18 cellular contexts compared by ENCODE assay signal in genomic region chr1:189623336-189623735, GRCh38.
A peak's percentile ranks its signal among the peaks of the same experiment; 100 is the strongest.
DNase-seq lines count a peak whose midpoint lies in the region; ATAC-seq, FAIRE-seq and TF ChIP-seq lines count a peak whose summit lies in the region.
"Had no signal": no experiment of that assay in that cellular context is flagged by ENCODE, and none has a peak within 500 bp of the region (broad histone marks: within the 10 kb centered on the region; RNA-seq: fewer than 3 reads in every experiment).

No MANE protein-coding gene starts in this region.

- no peaks in the 10 kb centered on the region for H3K36me3 ChIP-seq in bronchial epithelial cell (ENCODE audit: control insufficient read depth, insufficient read depth, low read length)
- H3K36me3 ChIP-seq: BLaER1, HAP-1 had no signal

- no peak for TF ChIP-seq CTCF in D721Med (IDR thresholded peaks at IDR 0.05; ENCODE audit: insufficient read depth, missing control alignments)
- no peak for TF ChIP-seq CTCF in bronchial epithelial cell (IDR thresholded peaks at IDR 0.05; ENCODE audit: insufficient read depth, low read length, severe bottlenecking)

- peak; percentile 8 for DNase-seq in NCI-H1105 treated with DMSO at 0.1 percent for 48 hours (lab: John Stamatoyannopoulos, UW)
- DNase-seq in NCI-H1105 (lab: John Stamatoyannopoulos, UW), result no peak
- no peak for DNase-seq in D721Med (ENCODE audit: insufficient read length, low spot score)
- peak; percentile 85 for DNase-seq in bronchial epithelial cell (ENCODE audit: low read depth)
- no peak for DNase-seq in cortex of kidney (lab: John Stamatoyannopoulos, UW)
- DNase-seq: Caco-2; CD4-positive, CD25-positive, alpha-beta regulatory T cell; CD8-positive, alpha-beta T cell; DMS 273 treated with DMSO at 0.1 percent for 48 hours; DMS79; EL; GDM1; GOT3 had no signal

- FAIRE-seq in D721Med (lab: Jason Lieb, UNC) (peak; percentile 87), bronchial epithelial cell (lab: Jason Lieb, UNC) (no peak)
- FAIRE-seq: GM12878, H54 had no signal

- no peaks in the 10 kb centered on the region for H3K27me3 ChIP-seq in bronchial epithelial cell (ENCODE audit: control insufficient read depth, insufficient read depth, low read length)
- H3K27me3 ChIP-seq: BLaER1 had no signal

- no peak for ATAC-seq in HG02884 (IDR thresholded peaks at IDR 0.05; ENCODE audit: unreplicated experiment)
- ATAC-seq: CD8-positive, alpha-beta T cell; GM12878 had no signal

- H3K4me3 ChIP-seq in bronchial epithelial cell (ENCODE audit: low read depth, low read length), result no peak overlapping the region
- H3K4me3 ChIP-seq: BLaER1, GM12878, HAP-1 had no signal

Comparison
In these comparisons a context has a peak if more than half of its experiments do, and no peak if none do; other contexts are left out.
1. DNase-seq: peak in NCI-H1105 treated with DMSO at 0.1 percent for 48 hours (single experiment) and bronchial epithelial cell (single experiment); none in NCI-H1105 (single experiment), D721Med (single experiment) and cortex of kidney (single experiment).